ENCODE assay signal across 8 cellular contexts in the genomic region with DNA sequence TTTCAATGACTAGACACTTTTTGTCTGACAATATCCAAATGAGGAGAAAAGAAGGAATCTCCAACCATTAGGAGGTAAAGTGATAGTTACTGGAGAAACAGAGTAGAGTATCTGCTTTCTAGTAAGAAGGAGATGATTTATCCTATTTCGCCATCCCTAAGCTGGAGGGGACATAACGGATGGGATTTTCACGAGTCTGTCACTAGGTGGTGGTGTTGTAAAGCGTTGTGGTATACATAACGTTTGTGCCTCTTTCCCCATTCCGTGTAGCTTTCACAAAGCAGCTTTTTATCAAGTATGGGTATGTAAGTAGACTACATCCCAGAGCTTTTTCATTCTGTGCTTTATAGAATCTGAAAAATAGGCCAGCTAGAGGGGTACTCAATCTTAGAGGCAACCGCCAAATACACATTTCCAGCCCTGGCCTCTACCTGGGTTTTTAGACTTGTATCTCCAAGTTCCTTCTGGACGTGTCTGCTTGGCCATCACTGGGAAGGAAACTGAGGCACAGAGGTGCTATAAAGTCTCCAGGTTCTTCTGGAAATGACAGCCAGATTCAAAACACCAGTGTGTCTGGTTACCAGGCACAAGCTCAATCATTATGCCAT. TPM values are rescaled to one million over a fixed set of nuclear protein-coding genes. Genes with fewer than 3 reads are reported as not detected.
DNase-seq lines count a peak whose midpoint lies in the region; ATAC-seq and TF ChIP-seq lines count a peak whose summit lies in the region.

No MANE protein-coding gene starts in this region.

- H3K27me3 ChIP-seq in PC-9 (ENCODE audit: insufficient read depth, low read depth): no peaks in the 10 kb centered on the region
- peaks cover 8% of the 10 kb centered on the region for H3K27me3 ChIP-seq in cardiac muscle cell

- H3K4me3 ChIP-seq in PC-9 (no peak overlapping the region), cardiac muscle cell (no peak overlapping the region)

- CTCF ChIA-PET in PC-9 (lab: Charles Lee): interaction anchor here (0.6 to 1.9 kb wide), 6 partner anchors 89 to 781 kb away, joined by 3 to 6 read pairs (median 4); no protein-coding TSS in a partner anchor

- no peak overlapping the region for H2AFZ ChIP-seq in PC-9

- no peak overlapping the region for H3K27ac ChIP-seq in PC-9
- no peak overlapping the region for H3K27ac ChIP-seq in cardiac muscle cell

- H3K27me3 Mint-ChIP-seq in activated naive CD8-positive, alpha-beta T cell treated with anti-CD3 and anti-CD28 coated beads, Interleukin-2, amount 10 ng/mL, durations not matched to agents 7 days and 5 days: peaks cover 36% of the 10 kb centered on the region

- no peaks in the 10 kb centered on the region for H4K20me1 ChIP-seq in PC-9 (ENCODE audit: insufficient read depth)

- H3K4me2 ChIP-seq in PC-9: no peak overlapping the region

- BruUV-seq in PC-9 (replicated peaks; lab: Mats Ljungman, UMichigan): no TSS peak

- POLR2A ChIA-PET in PC-9 (lab: Charles Lee; ENCODE audit: unreplicated experiment): interaction anchor here (0.7 kb wide), 2 partner anchors 198 to 333 kb away, joined by 6 to 7 read pairs; no protein-coding TSS in a partner anchor
- POLR2A ChIA-PET in activated naive CD8-positive, alpha-beta T cell treated with anti-CD3 and anti-CD28 coated beads, Interleukin-2, amount 10 ng/mL, durations not matched to agents 7 days and 5 days (lab: Charles Lee): interaction anchor here (0.6 to 2.5 kb wide), 11 partner anchors 78 to 187 kb away, joined by 3 to 13 read pairs (median 4); partner anchors contain the start of genes MX1 and MX2

- TF ChIP-seq CTCF in PC-9 (conservative IDR thresholded peaks at IDR 0.05) (peak; percentile 76), cardiac muscle cell (IDR thresholded peaks at IDR 0.05; ENCODE audit: low read depth, low read length) (peak; percentile 78)

- no peaks in the 10 kb centered on the region for H3K36me3 ChIP-seq in PC-9 (ENCODE audit: low read depth)
- H3K36me3 ChIP-seq in cardiac muscle cell: no peaks in the 10 kb centered on the region

- peaks cover 3% of the 10 kb centered on the region for H3K4me1 Mint-ChIP-seq in activated naive CD8-positive, alpha-beta T cell treated with anti-CD3 and anti-CD28 coated beads, Interleukin-2, amount 10 ng/mL, durations not matched to agents 7 days and 5 days

- H3K36me3 Mint-ChIP-seq in activated naive CD8-positive, alpha-beta T cell treated with anti-CD3 and anti-CD28 coated beads, Interleukin-2, amount 10 ng/mL, durations not matched to agents 7 days and 5 days: no peaks in the 10 kb centered on the region

- H3F3A ChIP-seq in PC-9 (ENCODE audit: insufficient read depth, low read depth): no peaks in the 10 kb centered on the region

- H3K4me3 Mint-ChIP-seq in activated naive CD8-positive, alpha-beta T cell treated with anti-CD3 and anti-CD28 coated beads, Interleukin-2, amount 10 ng/mL, durations not matched to agents 7 days and 5 days: no peak overlapping the region

- no peaks in the 10 kb centered on the region for H3K9me2 ChIP-seq in PC-9 (ENCODE audit: insufficient read depth)

- DNase-seq in AG20443 (ENCODE audit: low spot score) (peak; percentile 89), M059J (ENCODE audit: low read depth) (peak; percentile 88), PC-9 (peak; percentile 43 to 69), cardiac muscle cell (ENCODE audit: low read depth in 1 of 2, low spot score in 1 of 2) (peak; percentile 75 to 95), putamen (ENCODE audit: low spot score) (peak; percentile 51), mesenteric fat pad (ENCODE audit: low spot score) (no peak)
- no peak for DNase-seq in activated naive CD8-positive, alpha-beta T cell treated with anti-CD3 and anti-CD28 coated beads, Interleukin-2, amount 10 ng/mL, durations not matched to agents 7 days and 5 days

- no peaks in the 10 kb centered on the region for H3K4me1 ChIP-seq in PC-9 (replicated peaks; ENCODE audit: insufficient read depth)
- H3K4me1 ChIP-seq in cardiac muscle cell (ENCODE audit: low read depth): no peaks in the 10 kb centered on the region

- H3K27ac Mint-ChIP-seq in activated naive CD8-positive, alpha-beta T cell treated with anti-CD3 and anti-CD28 coated beads, Interleukin-2, amount 10 ng/mL, durations not matched to agents 7 days and 5 days: no peak overlapping the region

- no peaks in the 10 kb centered on the region for H3K9me3 Mint-ChIP-seq in activated naive CD8-positive, alpha-beta T cell treated with anti-CD3 and anti-CD28 coated beads, Interleukin-2, amount 10 ng/mL, durations not matched to agents 7 days and 5 days

- peak; percentile 79 for ATAC-seq in GM18868 (IDR thresholded peaks at IDR 0.05; ENCODE audit: unreplicated experiment)
- peak; percentile 93 for ATAC-seq in activated naive CD8-positive, alpha-beta T cell treated with anti-CD3 and anti-CD28 coated beads, Interleukin-2, amount 10 ng/mL, durations not matched to agents 7 days and 5 days (ENCODE audit: low read depth)

- intact Hi-C loops in PC-9 (cut with micrococcal nuclease; ENCODE audit: unreplicated experiment): loop anchor here (1.0 to 5.0 kb wide), 5 partner anchors 161 to 834 kb away; no protein-coding TSS in a partner anchor

- no peaks in the 10 kb centered on the region for H3K9me3 ChIP-seq in PC-9 (ENCODE audit: insufficient read depth, low read depth)
- no peaks in the 10 kb centered on the region for H3K9me3 ChIP-seq in cardiac muscle cell (ENCODE audit: low read depth)

- H3K79me2 ChIP-seq in PC-9 (ENCODE audit: low read depth): no peaks in the 10 kb centered on the region

RNA-seq across cellular contexts. Expression of gene FAM3B, which starts 33.3 kb away (rescaled TPM):
- total RNA-seq in M059J (2014; rRNA removed; shearing (Covaris generic)): 0.52 TPM in 1 of 2 replicates, not detected in the other
- total RNA-seq in PC-9 (2021) (not detected in 2 replicates), cardiac muscle cell (not detected in 2 replicates), mesenteric fat pad (0.90 TPM)
- total RNA-seq in activated naive CD8-positive, alpha-beta T cell treated with anti-CD3 and anti-CD28 coated beads, Interleukin-2, amount 10 ng/mL, durations not matched to agents 7 days and 5 days: not detected
- polyA plus RNA-seq in cardiac muscle cell: not detected in 2 replicates

Comparison
In these comparisons a context has a peak if more than half of its experiments do, and no peak if none do; other contexts are left out.
1. DNase-seq: peak in AG20443 (single experiment), M059J (single experiment), PC-9 (2 of 2), cardiac muscle cell (2 of 2) and putamen (single experiment); none in activated naive CD8-positive, alpha-beta T cell treated with anti-CD3 and anti-CD28 coated beads, Interleukin-2, amount 10 ng/mL, durations not matched to agents 7 days and 5 days (single experiment) and mesenteric fat pad (single experiment).